33 cellular contexts compared by ENCODE assay signal in genomic region chr9:87950296-87950695, GRCh38. TPM values are rescaled to one million over a fixed set of nuclear protein-coding genes. Genes with fewer than 3 reads are reported as not detected.
"Had no signal": no experiment of that assay in that cellular context is flagged by ENCODE, and none has a peak within 500 bp of the region (broad histone marks: within the 10 kb centered on the region; RNA-seq: fewer than 3 reads in every experiment).

No MANE protein-coding gene starts in this region.

- H3K36me3 Mint-ChIP-seq: stimulated activated memory B cell treated with anti-CD40 and anti-IgM and Interleukin-4, amounts not matched to agents 10 μg/mL and 1 μg/mL and 100 μg/mL, for 72 hours had no signal

- H3K27ac ChIP-seq: colonic mucosa, epithelial cell of prostate, esophagus muscularis mucosa, foreskin keratinocyte, gastroesophageal sphincter, heart left ventricle, hepatocyte, left lung, prostate gland, right atrium auricular region, testis, tibial artery, upper lobe of left lung had no signal

- H3K36me3 ChIP-seq: colonic mucosa, esophagus muscularis mucosa, gastroesophageal sphincter, heart left ventricle, left lung, prostate gland, right atrium auricular region, tibial artery, upper lobe of left lung had no signal

- H3K27me3 Mint-ChIP-seq: stimulated activated memory B cell treated with anti-CD40 and anti-IgM and Interleukin-4, amounts not matched to agents 10 μg/mL and 1 μg/mL and 100 μg/mL, for 72 hours had no signal

- H3K4me1 Mint-ChIP-seq: endodermal cell; nephron progenitor cell; stimulated activated memory B cell treated with anti-CD40 and anti-IgM and Interleukin-4, amounts not matched to agents 10 μg/mL and 1 μg/mL and 100 μg/mL, for 72 hours had no signal

- H3K4me3 ChIP-seq: colonic mucosa, esophagus muscularis mucosa, gastroesophageal sphincter, heart left ventricle, hepatocyte, left lung, prostate gland, right atrium auricular region, testis, tibial artery, upper lobe of left lung had no signal

- H3K4me3 Mint-ChIP-seq: dendritic cell treated with granulocyte-macrophage colony-stimulating factor and Interleukin-4, amounts not matched to agents 40 ng/mL and 50 ng/mL, for 4 days; endodermal cell; naive thymus-derived CD8-positive, alpha-beta T cell; nephron progenitor cell; stimulated activated memory B cell treated with anti-CD40 and anti-IgM and Interleukin-4, amounts not matched to agents 10 μg/mL and 1 μg/mL and 100 μg/mL, for 72 hours had no signal

- DNase-seq: colonic mucosa; effector CD8-positive, alpha-beta T cell; heart left ventricle; kidney; left lung; naive thymus-derived CD8-positive, alpha-beta T cell; nephron progenitor cell; nucleus accumbens; stimulated activated CD4-positive, alpha-beta T cell treated with anti-CD3 and anti-CD28 coated beads, Interleukin-2, amount 100 ng/mL, for 24 hours; stimulated activated CD4-positive, alpha-beta T cell treated with anti-CD3 and anti-CD28 coated beads, Interleukin-4, amount 100 ng/mL, for 24 hours; stimulated activated naive CD8-positive, alpha-beta T cell treated with anti-CD3 and anti-CD28 coated beads, Interleukin-15, Interleukin-2, amounts not matched to agents 100 U/mL and 50 U/mL, for 24 hours; substantia nigra; testis; tibial artery; upper lobe of left lung had no signal

- H3K4me2 ChIP-seq: hepatocyte had no signal

- H3K27ac Mint-ChIP-seq: dendritic cell treated with granulocyte-macrophage colony-stimulating factor and Interleukin-4, amounts not matched to agents 40 ng/mL and 50 ng/mL, for 4 days; endodermal cell; naive thymus-derived CD8-positive, alpha-beta T cell; nephron progenitor cell; stimulated activated memory B cell treated with anti-CD40 and anti-IgM and Interleukin-4, amounts not matched to agents 10 μg/mL and 1 μg/mL and 100 μg/mL, for 72 hours had no signal

- H3K4me1 ChIP-seq: colonic mucosa, esophagus muscularis mucosa, foreskin keratinocyte, gastroesophageal sphincter, heart left ventricle, left lung, prostate gland, right atrium auricular region, testis, tibial artery, upper lobe of left lung had no signal

- H3K27me3 ChIP-seq: colonic mucosa, hepatocyte, right atrium auricular region, testis, upper lobe of left lung had no signal

- H3K79me2 ChIP-seq: hepatocyte had no signal

- H3K9me3 Mint-ChIP-seq: dendritic cell treated with granulocyte-macrophage colony-stimulating factor and Interleukin-4, amounts not matched to agents 40 ng/mL and 50 ng/mL, for 4 days had no signal

- H2AFZ ChIP-seq: hepatocyte had no signal

- H3K9me3 ChIP-seq: colonic mucosa, esophagus muscularis mucosa, prostate gland, testis, tibial artery, upper lobe of left lung had no signal

RNA-seq across cellular contexts. Expression of gene SPATA31C1, which starts 32.5 kb away (rescaled TPM):
- total RNA-seq: colonic mucosa; esophagus muscularis mucosa; fibroblast of lung; foreskin keratinocyte; gastroesophageal sphincter; heart left ventricle; hepatocyte; kidney; left lung; lower leg skin; lung microvascular endothelial cell; mesenteric fat pad; myocyte; naive thymus-derived CD8-positive, alpha-beta T cell; osteocyte; right atrium auricular region; sciatic nerve; skeletal muscle tissue; upper lobe of left lung had no signal
- polyA plus RNA-seq: fibroblast of lung; foreskin keratinocyte; heart left ventricle; hepatocyte; naive thymus-derived CD8-positive, alpha-beta T cell had no signal
